10 cellular contexts compared by ENCODE assay signal in the genomic region with DNA sequence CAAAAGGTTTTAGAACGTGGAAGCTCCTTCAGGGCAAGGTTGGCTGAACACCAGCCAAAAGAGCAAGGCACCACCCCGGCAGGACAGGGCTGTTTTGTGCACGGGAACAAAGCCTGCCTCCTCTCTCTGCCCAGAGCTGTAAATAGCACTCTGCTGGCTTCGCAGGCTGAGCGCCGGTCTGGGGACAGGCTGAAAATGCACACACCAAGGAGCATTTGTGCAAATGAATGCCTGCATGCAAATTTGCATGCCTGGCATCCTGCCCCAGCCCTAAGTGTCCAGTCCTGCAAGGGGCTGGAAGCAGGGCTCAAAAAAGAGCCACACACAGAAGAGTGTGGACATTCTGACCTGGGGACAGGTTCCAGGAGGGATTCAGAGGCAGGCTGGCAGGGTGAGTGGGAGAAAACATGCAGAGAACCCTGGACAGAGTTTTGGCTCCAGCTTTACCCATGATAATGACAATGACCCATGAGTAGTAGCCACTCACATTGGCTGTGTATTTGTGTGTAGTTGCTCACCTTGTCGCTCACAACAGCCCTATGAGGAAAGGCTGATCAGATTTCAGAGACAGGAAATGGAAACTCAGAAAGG. TPM values are rescaled to one million over a fixed set of nuclear protein-coding genes. Genes with fewer than 3 reads are reported as not detected.
A peak's percentile ranks its signal among the peaks of the same experiment; 100 is the strongest.
DNase-seq lines count a peak whose midpoint lies in the region; ATAC-seq and TF ChIP-seq lines count a peak whose summit lies in the region.
"Had no signal": no experiment of that assay in that cellular context is flagged by ENCODE, and none has a peak within 500 bp of the region (broad histone marks: within the 10 kb centered on the region; RNA-seq: fewer than 3 reads in every experiment).

No MANE protein-coding gene starts in this region.

- TF ChIP-seq POLR2A in right lobe of liver (IDR thresholded peaks at IDR 0.05) (no peak), transverse colon (IDR thresholded peaks at IDR 0.05) (no peak)

- peaks cover 4 to 17% (median 9%) of the 10 kb centered on the region in 6 donors for H3K9me3 Mint-ChIP-seq in immature natural killer cell

- no peak overlapping the region for H3K4me3 Mint-ChIP-seq in immature natural killer cell
- H3K4me3 Mint-ChIP-seq: activated CD4-positive, alpha-beta T cell treated with anti-CD3 and anti-CD28 coated beads for 36 hours had no signal

- DNase-seq in Right ventricle myocardium superior (peak; percentile 59), right atrium auricular region (ENCODE audit: low spot score) (no peak), right lobe of liver (peak; percentile 42 to 80 (median 80)), transverse colon (peak; percentile 23), NCI-H2171 (lab: John Stamatoyannopoulos, UW) (no peak), immature natural killer cell (no peak)
- no peak for DNase-seq in stimulated activated naive CD4-positive, alpha-beta T cell (lab: John Stamatoyannopoulos, UW)
- DNase-seq: activated CD4-positive, alpha-beta T cell treated with anti-CD3 and anti-CD28 coated beads for 36 hours; NCI-H1048 had no signal

- H3K27me3 ChIP-seq in right atrium auricular region (no peaks in the 10 kb centered on the region), ectodermal cell (ENCODE audit: control insufficient read depth, insufficient read depth, low read length, poor library complexity, severe bottlenecking) (no peaks in the 10 kb centered on the region), right lobe of liver (no peaks in the 10 kb centered on the region), transverse colon (no peaks in the 10 kb centered on the region)

- intact Hi-C loops in Right ventricle myocardium superior (cut with DNase I) = no loop called here
- intact Hi-C loops in right lobe of liver (cut with DNase I) = no loop called here
- intact Hi-C loops in transverse colon (cut with DNase I; ENCODE audit: low total_unique reads) = no loop called here

- no peak overlapping the region for H3K27ac Mint-ChIP-seq in immature natural killer cell
- H3K27ac Mint-ChIP-seq: activated CD4-positive, alpha-beta T cell treated with anti-CD3 and anti-CD28 coated beads for 36 hours had no signal

- WGBS in ectodermal cell, 2 experiments = 23 to 25% methylated on average over 7 of the region's 7 CpGs
- WGBS in right lobe of liver (ENCODE audit: insufficient coverage, low coverage, low lambda C conversion rate, missing lambda C conversion rate) = 25% methylated on average over 7 of the region's 7 CpGs
- WGBS in transverse colon (ENCODE audit: low coverage in 1 of 2), 2 donors = 7 to 40% methylated on average over 1 to 7 of the region's 7 CpGs

- peaks cover 6 to 13% of the 10 kb centered on the region in 2 donors for H3K9me3 ChIP-seq in right atrium auricular region
- no peaks in the 10 kb centered on the region for H3K9me3 ChIP-seq in ectodermal cell (ENCODE audit: control insufficient read depth, low read length)
- peaks cover 0 to 5% (median 0%) of the 10 kb centered on the region in 4 donors for H3K9me3 ChIP-seq in right lobe of liver
- H3K9me3 ChIP-seq in transverse colon = peaks cover 7 to 11% of the 10 kb centered on the region in 2 donors

- ATAC-seq in Right ventricle myocardium superior (ENCODE audit: poor library complexity) (peak; percentile 96), right lobe of liver (peak; percentile 63 to 89 (median 76))
- ATAC-seq: activated CD4-positive, alpha-beta T cell treated with anti-CD3 and anti-CD28 coated beads for 36 hours had no signal

- H3K4me1 Mint-ChIP-seq in immature natural killer cell = peaks cover 0 to under 1% of the 10 kb centered on the region in 2 donors
- H3K4me1 Mint-ChIP-seq: activated CD4-positive, alpha-beta T cell treated with anti-CD3 and anti-CD28 coated beads for 36 hours had no signal

- H3K36me3 ChIP-seq in right atrium auricular region = no peaks in the 10 kb centered on the region
- H3K36me3 ChIP-seq in ectodermal cell (ENCODE audit: control insufficient read depth, insufficient read depth, low read length) = no peaks in the 10 kb centered on the region
- peaks cover 0 to 6% (median 0%) of the 10 kb centered on the region in 4 donors for H3K36me3 ChIP-seq in right lobe of liver
- H3K36me3 ChIP-seq in transverse colon = no peaks in the 10 kb centered on the region

- H3K27me3 Mint-ChIP-seq in immature natural killer cell (ENCODE audit: low read depth in 3 of 3) = peaks cover 0 to 1% (median 0%) of the 10 kb centered on the region in 3 donors
- H3K27me3 Mint-ChIP-seq: activated CD4-positive, alpha-beta T cell treated with anti-CD3 and anti-CD28 coated beads for 36 hours had no signal

- H3K4me3 ChIP-seq in right atrium auricular region (no peak overlapping the region), ectodermal cell (ENCODE audit: insufficient read depth, low read depth, low read length) (no peak overlapping the region), right lobe of liver (no peak overlapping the region), transverse colon (no peak overlapping the region)

- H3K27ac ChIP-seq in right atrium auricular region (peak overlapping the region in 1 of 2 donors; percentile 16), ectodermal cell (ENCODE audit: insufficient read depth, low read depth, low read length, poor library complexity, severe bottlenecking) (peak overlapping the region; percentile 9), right lobe of liver (peak overlapping the region in 2 of 3 donors; percentile 52 to 54), transverse colon (no peak overlapping the region)

- no peak for TF ChIP-seq EP300 in transverse colon (IDR thresholded peaks at IDR 0.05; ENCODE audit: low read depth)

- H3K36me3 Mint-ChIP-seq in immature natural killer cell = peaks cover 19 to 26% (median 24%) of the 10 kb centered on the region in 3 donors

- peaks cover 0 to 14% of the 10 kb centered on the region in 2 donors for H3K4me1 ChIP-seq in right atrium auricular region
- peaks cover 10% of the 10 kb centered on the region for H3K4me1 ChIP-seq in ectodermal cell (ENCODE audit: control insufficient read depth, insufficient read depth, low read length)
- peaks cover 0 to 32% (median 12%) of the 10 kb centered on the region in 4 donors for H3K4me1 ChIP-seq in right lobe of liver
- H3K4me1 ChIP-seq in transverse colon = peaks cover 0 to 11% (median 3%) of the 10 kb centered on the region in 4 donors

- TF ChIP-seq CTCF in right atrium auricular region (IDR thresholded peaks at IDR 0.05) (no peak), right lobe of liver (IDR thresholded peaks at IDR 0.05) (no peak), transverse colon (IDR thresholded peaks at IDR 0.05) (no peak)

- in situ Hi-C loops in transverse colon (cut with MboI; ENCODE audit: low pct_ligation_motif_present in 1 of 4, low pct_unique_long_range_greater_than_20kb in 1 of 4, low sequenced_read_pairs in 3 of 4) = loop anchor here in 1 of 4 donors (25.0 kb wide), 1 partner anchor 451 kb away; no protein-coding TSS in a partner anchor

RNA-seq across cellular contexts. Expression of a gene that starts 11.7 kb away (rescaled TPM):
- total RNA-seq in Right ventricle myocardium superior (3.4 TPM), right atrium auricular region (10 to 100 TPM in 1 of 2 donors, 1 to 10 TPM in 1; 9.8 to 14.9 TPM), right lobe of liver (100 to 1,000 TPM; 160 to 378 (median 305) TPM), transverse colon (10 to 100 TPM; 15.7 to 35.2 (median 21.7) TPM)
- polyA plus RNA-seq in ectodermal cell (2013, experiment 1 of 4) = 14.6 TPM
- polyA plus RNA-seq in ectodermal cell (2013, experiment 2 of 4) = 13.1 TPM
- 14.0 TPM for polyA plus RNA-seq in ectodermal cell (2013, experiment 3 of 4)
- 14.9 TPM for polyA plus RNA-seq in ectodermal cell (2013, experiment 4 of 4)
- 1 to 10 TPM in 2 of 3 donors, not detected in 1; 1.9 to 5.4 TPM for polyA plus RNA-seq in immature natural killer cell

Comparison
In these comparisons a context has a peak if more than half of its experiments do, and no peak if none do; other contexts are left out.
1. DNase-seq: peak in Right ventricle myocardium superior (single experiment), right lobe of liver (3 of 3) and transverse colon (single experiment); none in right atrium auricular region (single experiment), NCI-H2171 (single experiment), stimulated activated naive CD4-positive, alpha-beta T cell (0 of 6) and immature natural killer cell (0 of 3).
2. H3K27ac ChIP-seq: peak in ectodermal cell (single experiment) and right lobe of liver (2 of 3); none in transverse colon (0 of 4).
3. RNA of a gene that starts 11.7 kb away (total RNA-seq): 160 to 378 TPM in right lobe of liver; 15.7 to 35.2 TPM in transverse colon, 9.8 to 14.9 TPM in right atrium auricular region and 3.4 TPM in Right ventricle myocardium superior (single experiment); every median in the first group is over 4 times any median in the second.